ENCODE assay signal across 10 cellular contexts in genomic region chr11:16902182-16902581, GRCh38.
DNase-seq lines count a peak whose midpoint lies in the region; ATAC-seq, FAIRE-seq and TF ChIP-seq lines count a peak whose summit lies in the region.
"Had no signal": no experiment of that assay in that cellular context is flagged by ENCODE, and none has a peak within 500 bp of the region (broad histone marks: within the 10 kb centered on the region; RNA-seq: fewer than 3 reads in every experiment).

No MANE protein-coding gene starts in this region.

- TF ChIP-seq POLR2A in GM12891 (IDR thresholded peaks at IDR 0.05; ENCODE audit: low read depth, low read length) = 0 out of 2 replicates have a peak, but pooled peaks have one; percentile 47

- DNase-seq in GM12891 (ENCODE audit: insufficient read length, low spot score) = no peak
- DNase-seq in dermis blood vessel endothelial cell = peak; percentile 52
- no peak for DNase-seq in sciatic nerve (ENCODE audit: low spot score)
- no peak for DNase-seq in islet precursor cell
- no peak for DNase-seq in iPS-NIHi7 (ENCODE audit: extremely low spot score)
- DNase-seq in NCI-H2171 (lab: John Stamatoyannopoulos, UW) = no peak
- DNase-seq: SIG-M5 had no signal

- intact Hi-C loops in sciatic nerve (cut with DNase I) = no loop called here

- ATAC-seq in GM21390 (IDR thresholded peaks at IDR 0.05; ENCODE audit: unreplicated experiment) (peak; percentile 74), HG03457 (IDR thresholded peaks at IDR 0.05; ENCODE audit: unreplicated experiment) (peak; percentile 80), sciatic nerve (no peak)

- peak; percentile 98 for FAIRE-seq in GM12891 (lab: Jason Lieb, UNC)
- FAIRE-seq: endometrium had no signal

TF ChIP-seq in GM12891, 5 proteins besides CTCF, POLR2A, EP300 and RAD21:
- TF ChIP-seq POU2F2 (IDR thresholded peaks at IDR 0.05; ENCODE audit: low read depth, low read length) = no peak
- peak; percentile 50; the same call in 1 of the 2 replicates for TF ChIP-seq POLR2AphosphoS5 (IDR thresholded peaks at IDR 0.05; ENCODE audit: low read depth, low read length)
- TF ChIP-seq TAF1 (IDR thresholded peaks at IDR 0.05; ENCODE audit: low read depth, low read length) = peak; percentile 26; the same call in 1 of the 2 replicates
- TF ChIP-seq SPI1 (IDR thresholded peaks at IDR 0.05; ENCODE audit: low read depth, low read length) = peak; percentile 95
